In genomic region chr16:30417447-30418349, GRCh38 we compare ENCODE assay signal across 8 cellular contexts.
A peak's percentile ranks its signal among the peaks of the same experiment; 100 is the strongest.
DNase-seq lines count a peak whose midpoint lies in the region; ATAC-seq and TF ChIP-seq lines count a peak whose summit lies in the region.

No MANE protein-coding gene starts in this region.

- peak; percentile 72 for ATAC-seq in HG02840 (IDR thresholded peaks at IDR 0.05; ENCODE audit: low FRiP score, unreplicated experiment)

- DNase-seq in NCI-H2081 (lab: John Stamatoyannopoulos, UW) (peak; percentile 91 to 95), cerebellar cortex (ENCODE audit: low spot score) (peak; percentile 81), kidney glomerular epithelial cell (lab: John Stamatoyannopoulos, UW) (peak; percentile 64), KG1 (lab: John Stamatoyannopoulos, UW) (no peak)
- DNase-seq in activated CD4-positive, CD25-positive, alpha-beta regulatory T cell treated with anti-CD3 and anti-CD28 coated beads, Interleukin-2, amount 50 U/mL, for 72 hours: peak; percentile 87
- DNase-seq in stimulated activated CD4-positive, alpha-beta T cell treated with anti-CD3 and anti-CD28 coated beads, Interleukin-15, amount 100 ng/mL, for 48 hours (ENCODE audit: low read depth in 2 of 2): peak; percentile 79 to 86

- TF ChIP-seq POLR2A in GM15510 (IDR thresholded peaks at IDR 0.05; ENCODE audit: borderline replicate concordance, extremely low read depth, insufficient read length): peak; percentile 52
